In the genomic region with DNA sequence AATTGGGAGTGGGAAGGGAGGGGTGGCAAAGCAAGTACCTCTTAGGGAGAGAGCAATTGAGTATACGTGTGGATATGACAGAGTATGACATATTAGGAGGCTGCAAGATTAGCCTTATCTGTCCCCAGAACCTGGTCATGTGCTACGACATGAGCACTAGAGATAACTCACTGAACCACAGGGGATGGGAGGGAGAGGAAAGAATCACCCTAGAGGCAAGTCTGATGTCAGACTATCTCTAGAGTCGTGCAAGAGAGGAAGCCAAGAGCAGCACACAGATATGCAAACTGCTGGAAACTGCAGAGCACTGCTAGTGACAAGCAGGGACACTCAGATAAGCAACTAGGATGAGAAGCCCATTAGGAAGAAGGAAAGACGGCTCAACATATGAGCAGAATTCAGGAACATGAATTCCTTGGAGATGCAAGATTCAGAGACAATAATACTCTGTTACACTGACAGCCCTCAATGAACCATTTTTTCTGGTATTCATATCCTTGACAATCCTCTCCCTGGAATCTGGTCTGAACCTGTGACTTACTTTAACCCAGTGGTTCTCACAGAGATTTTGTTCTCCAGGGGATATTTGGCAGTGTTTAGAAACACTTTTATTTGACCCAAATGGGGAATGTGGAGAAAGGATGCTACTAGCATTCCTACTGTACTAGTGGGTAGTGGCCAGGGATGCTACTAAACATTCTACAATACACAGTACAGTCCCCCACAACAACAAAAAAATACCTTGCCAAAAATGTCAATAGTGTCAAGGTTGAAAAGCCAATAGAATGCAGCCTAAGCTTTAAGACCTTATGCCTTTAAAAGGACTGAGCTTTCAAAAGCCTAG, we compare ENCODE assay signal across 1 cellular context.
TF ChIP-seq lines count a peak whose summit lies in the region.

No MANE protein-coding gene starts in this region.

TF ChIP-seq in K562, 482 proteins besides CTCF, POLR2A, EP300 and RAD21 (continued from another document and continues in another):
- no peak; the same call in 1 of the 2 replicates for TF ChIP-seq BRD4 (IDR thresholded peaks at IDR 0.05)
- peak; percentile 85 for TF ChIP-seq BACH1 (tag; IDR thresholded peaks at IDR 0.05)
- TF ChIP-seq ZNF140 (CRISPR knock-in tag; IDR thresholded peaks at IDR 0.05) = no peak
- no peak for TF ChIP-seq RHOXF2B (CRISPR knock-in tag; conservative IDR thresholded peaks at IDR 0.05)
- peak; percentile 99 to 100; a peak in 3 of 4 replicates for TF ChIP-seq TBL1XR1 (IDR thresholded peaks at IDR 0.05; ENCODE audit: low read length in 2 of 2)
- no peak; the same call in 1 of the 2 replicates for TF ChIP-seq SMC3 (conservative IDR thresholded peaks at IDR 0.05; ENCODE audit: insufficient read depth, low read depth, low read length)
- no peak for TF ChIP-seq SMAD2 (IDR thresholded peaks at IDR 0.05; ENCODE audit: low read depth, low read length)
- TF ChIP-seq RFX1 (IDR thresholded peaks at IDR 0.05) = no peak; the same call in 1 of the 2 replicates
- TF ChIP-seq HDAC8 (tag; IDR thresholded peaks at IDR 0.05) = 0 out of 2 replicates have a peak, but pooled peaks have one; percentile 15
- TF ChIP-seq, protein P1, sequence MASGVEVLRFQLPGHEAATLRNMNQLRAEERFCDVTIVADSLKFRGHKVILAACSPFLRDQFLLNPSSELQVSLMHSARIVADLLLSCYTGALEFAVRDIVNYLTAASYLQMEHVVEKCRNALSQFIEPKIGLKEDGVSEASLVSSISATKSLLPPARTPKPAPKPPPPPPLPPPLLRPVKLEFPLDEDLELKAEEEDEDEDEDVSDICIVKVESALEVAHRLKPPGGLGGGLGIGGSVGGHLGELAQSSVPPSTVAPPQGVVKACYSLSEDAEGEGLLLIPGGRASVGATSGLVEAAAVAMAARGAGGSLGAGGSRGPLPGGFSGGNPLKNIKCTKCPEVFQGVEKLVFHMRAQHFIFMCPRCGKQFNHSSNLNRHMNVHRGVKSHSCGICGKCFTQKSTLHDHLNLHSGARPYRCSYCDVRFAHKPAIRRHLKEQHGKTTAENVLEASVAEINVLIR (CRISPR knock-in tag; IDR thresholded peaks at IDR 0.05) = peak; percentile 82
- TF ChIP-seq, protein P2, sequence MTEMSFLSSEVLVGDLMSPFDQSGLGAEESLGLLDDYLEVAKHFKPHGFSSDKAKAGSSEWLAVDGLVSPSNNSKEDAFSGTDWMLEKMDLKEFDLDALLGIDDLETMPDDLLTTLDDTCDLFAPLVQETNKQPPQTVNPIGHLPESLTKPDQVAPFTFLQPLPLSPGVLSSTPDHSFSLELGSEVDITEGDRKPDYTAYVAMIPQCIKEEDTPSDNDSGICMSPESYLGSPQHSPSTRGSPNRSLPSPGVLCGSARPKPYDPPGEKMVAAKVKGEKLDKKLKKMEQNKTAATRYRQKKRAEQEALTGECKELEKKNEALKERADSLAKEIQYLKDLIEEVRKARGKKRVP (CRISPR knock-in tag; IDR thresholded peaks at IDR 0.05) = peak; percentile 88
- no peak for TF ChIP-seq SUPT5H (IDR thresholded peaks at IDR 0.05)
- TF ChIP-seq NBN (IDR thresholded peaks at IDR 0.05; ENCODE audit: low read depth) = peak; percentile 99
- peak; percentile 49; the same call in 1 of the 2 replicates for TF ChIP-seq TCFL5 (CRISPR knock-in tag; conservative IDR thresholded peaks at IDR 0.05)
- peak; percentile 98 for TF ChIP-seq CTBP1 (IDR thresholded peaks at IDR 0.05; ENCODE audit: borderline replicate concordance)
- no peak for TF ChIP-seq ARID2 (IDR thresholded peaks at IDR 0.05)
- no peak for TF ChIP-seq IRF1 (CRISPR knock-in tag; IDR thresholded peaks at IDR 0.05; ENCODE audit: borderline replicate concordance)
- TF ChIP-seq ZNF124 (CRISPR knock-in tag; IDR thresholded peaks at IDR 0.05) = no peak
- no peak for TF ChIP-seq RBM25 (IDR thresholded peaks at IDR 0.05; ENCODE audit: low read depth, low read length, severe bottlenecking)
- peak; percentile 96 for TF ChIP-seq TOE1 (IDR thresholded peaks at IDR 0.05; ENCODE audit: borderline replicate concordance)
- no peak for TF ChIP-seq TOE1 (CRISPR knock-in tag; IDR thresholded peaks at IDR 0.05; ENCODE audit: borderline replicate concordance, low read depth)
- TF ChIP-seq PHF20 (IDR thresholded peaks at IDR 0.05; ENCODE audit: partially characterized antibody) = peak; percentile 77
- TF ChIP-seq, protein P3, sequence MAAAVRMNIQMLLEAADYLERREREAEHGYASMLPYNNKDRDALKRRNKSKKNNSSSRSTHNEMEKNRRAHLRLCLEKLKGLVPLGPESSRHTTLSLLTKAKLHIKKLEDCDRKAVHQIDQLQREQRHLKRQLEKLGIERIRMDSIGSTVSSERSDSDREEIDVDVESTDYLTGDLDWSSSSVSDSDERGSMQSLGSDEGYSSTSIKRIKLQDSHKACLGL (CRISPR knock-in tag; IDR thresholded peaks at IDR 0.05; ENCODE audit: borderline replicate concordance, poor library complexity, severe bottlenecking) = no peak
- peak; percentile 51; the same call in 1 of the 2 replicates for TF ChIP-seq JUNB (CRISPR knock-in tag; conservative IDR thresholded peaks at IDR 0.05)
- TF ChIP-seq THRB (CRISPR knock-in tag; conservative IDR thresholded peaks at IDR 0.05) = peak; percentile 97
- TF ChIP-seq KAT8 (IDR thresholded peaks at IDR 0.05; ENCODE audit: low read depth) = no peak
- TF ChIP-seq CREBBP (IDR thresholded peaks at IDR 0.05; ENCODE audit: low read depth, low read length) = no peak
- TF ChIP-seq HMBOX1 (IDR thresholded peaks at IDR 0.05) = peak; percentile 94
- peak; percentile 87; the same call in 1 of the 2 replicates for TF ChIP-seq KLF6 (CRISPR knock-in tag; IDR thresholded peaks at IDR 0.05; ENCODE audit: borderline replicate concordance)
- TF ChIP-seq MBD1 (CRISPR knock-in tag; IDR thresholded peaks at IDR 0.05) = no peak
- peak; percentile 100 for TF ChIP-seq ARNT (IDR thresholded peaks at IDR 0.05)
- no peak for TF ChIP-seq ZNF253 (CRISPR knock-in tag; conservative IDR thresholded peaks at IDR 0.05)
- no peak for TF ChIP-seq FIP1L1 (IDR thresholded peaks at IDR 0.05; ENCODE audit: low read depth, low read length, poor library complexity, severe bottlenecking)
- TF ChIP-seq SETDB1 (IDR thresholded peaks at IDR 0.05; ENCODE audit: low read length) = peak; percentile 31
- peak; percentile 94 for TF ChIP-seq TAF9B (IDR thresholded peaks at IDR 0.05; ENCODE audit: partially characterized antibody)
- peak; percentile 98 for TF ChIP-seq ZNF644 (tag; IDR thresholded peaks at IDR 0.05; ENCODE audit: low read depth)
- TF ChIP-seq, protein P4, sequence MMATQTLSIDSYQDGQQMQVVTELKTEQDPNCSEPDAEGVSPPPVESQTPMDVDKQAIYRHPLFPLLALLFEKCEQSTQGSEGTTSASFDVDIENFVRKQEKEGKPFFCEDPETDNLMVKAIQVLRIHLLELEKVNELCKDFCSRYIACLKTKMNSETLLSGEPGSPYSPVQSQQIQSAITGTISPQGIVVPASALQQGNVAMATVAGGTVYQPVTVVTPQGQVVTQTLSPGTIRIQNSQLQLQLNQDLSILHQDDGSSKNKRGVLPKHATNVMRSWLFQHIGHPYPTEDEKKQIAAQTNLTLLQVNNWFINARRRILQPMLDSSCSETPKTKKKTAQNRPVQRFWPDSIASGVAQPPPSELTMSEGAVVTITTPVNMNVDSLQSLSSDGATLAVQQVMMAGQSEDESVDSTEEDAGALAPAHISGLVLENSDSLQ (IDR thresholded peaks at IDR 0.05) = peak; percentile 90
- no peak for TF ChIP-seq CBX8 (IDR thresholded peaks at IDR 0.05; ENCODE audit: borderline replicate concordance, extremely low read depth, low read depth, low read length, poor library complexity, severe bottlenecking)
- peak; percentile 98 for TF ChIP-seq BCOR (IDR thresholded peaks at IDR 0.05)
- peak; percentile 99 for TF ChIP-seq SMAD1 (IDR thresholded peaks at IDR 0.05; ENCODE audit: low read depth, low read length, partially characterized antibody)
- peak; percentile 97 for TF ChIP-seq OTX1 (CRISPR knock-in tag; IDR thresholded peaks at IDR 0.05)
- TF ChIP-seq HDAC6 (IDR thresholded peaks at IDR 0.05; ENCODE audit: low read depth, low read length) = no peak
- peak; percentile 99 for TF ChIP-seq NFIC (IDR thresholded peaks at IDR 0.05)
- no peak for TF ChIP-seq SRSF1 (IDR thresholded peaks at IDR 0.05; ENCODE audit: low read depth, low read length)
- TF ChIP-seq ZBTB1 (CRISPR knock-in tag; IDR thresholded peaks at IDR 0.05; ENCODE audit: borderline replicate concordance, low read depth) = no peak
- TF ChIP-seq C11orf30 (IDR thresholded peaks at IDR 0.05; ENCODE audit: low read depth) = no peak
- peak; percentile 86 for TF ChIP-seq RBM39 (optimal IDR thresholded peaks at IDR 0.05; ENCODE audit: low read depth, low read length)
- TF ChIP-seq CSDE1 (IDR thresholded peaks at IDR 0.05) = no peak; a peak in 1 of 4 replicates
- TF ChIP-seq GMEB1 (CRISPR knock-in tag; IDR thresholded peaks at IDR 0.05) = peak; percentile 71
- TF ChIP-seq CREB1 (IDR thresholded peaks at IDR 0.05) = peak; percentile 94
- TF ChIP-seq CREB1 (CRISPR knock-in tag; IDR thresholded peaks at IDR 0.05) = peak; percentile 89
- TF ChIP-seq ASH1L (IDR thresholded peaks at IDR 0.05; ENCODE audit: borderline replicate concordance, low read depth, partially characterized antibody) = no peak
- peak; percentile 85 for TF ChIP-seq ZKSCAN1 (IDR thresholded peaks at IDR 0.05; ENCODE audit: low read depth, low read length)
- peak; percentile 87 for TF ChIP-seq EHMT2 (IDR thresholded peaks at IDR 0.05)
- peak; percentile 94 for TF ChIP-seq ETV5 (CRISPR knock-in tag; IDR thresholded peaks at IDR 0.05; ENCODE audit: low read depth)
- TF ChIP-seq, protein P5, sequence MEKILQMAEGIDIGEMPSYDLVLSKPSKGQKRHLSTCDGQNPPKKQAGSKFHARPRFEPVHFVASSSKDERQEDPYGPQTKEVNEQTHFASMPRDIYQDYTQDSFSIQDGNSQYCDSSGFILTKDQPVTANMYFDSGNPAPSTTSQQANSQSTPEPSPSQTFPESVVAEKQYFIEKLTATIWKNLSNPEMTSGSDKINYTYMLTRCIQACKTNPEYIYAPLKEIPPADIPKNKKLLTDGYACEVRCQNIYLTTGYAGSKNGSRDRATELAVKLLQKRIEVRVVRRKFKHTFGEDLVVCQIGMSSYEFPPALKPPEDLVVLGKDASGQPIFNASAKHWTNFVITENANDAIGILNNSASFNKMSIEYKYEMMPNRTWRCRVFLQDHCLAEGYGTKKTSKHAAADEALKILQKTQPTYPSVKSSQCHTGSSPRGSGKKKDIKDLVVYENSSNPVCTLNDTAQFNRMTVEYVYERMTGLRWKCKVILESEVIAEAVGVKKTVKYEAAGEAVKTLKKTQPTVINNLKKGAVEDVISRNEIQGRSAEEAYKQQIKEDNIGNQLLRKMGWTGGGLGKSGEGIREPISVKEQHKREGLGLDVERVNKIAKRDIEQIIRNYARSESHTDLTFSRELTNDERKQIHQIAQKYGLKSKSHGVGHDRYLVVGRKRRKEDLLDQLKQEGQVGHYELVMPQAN (IDR thresholded peaks at IDR 0.05; ENCODE audit: borderline replicate concordance) = peak; percentile 19; the same call in 1 of the 2 replicates
- peak; percentile 54 for TF ChIP-seq RBBP5 (IDR thresholded peaks at IDR 0.05; ENCODE audit: borderline replicate concordance, insufficient read depth, low read length, poor library complexity, severe bottlenecking)
- TF ChIP-seq ADNP (tag; IDR thresholded peaks at IDR 0.05) = peak; percentile 81
- TF ChIP-seq STAT5B (CRISPR knock-in tag; IDR thresholded peaks at IDR 0.05) = no peak
- no peak for TF ChIP-seq ZNF79 (CRISPR knock-in tag; IDR thresholded peaks at IDR 0.05; ENCODE audit: low read depth)
- 0 out of 2 replicates have a peak, but pooled peaks have one; percentile 33 for TF ChIP-seq ZNF75A (CRISPR knock-in tag; IDR thresholded peaks at IDR 0.05)
